Comparison of ENCODE assay signal across 1 cellular context in genomic region chr19:49513746-49514118, GRCh38.
TF ChIP-seq lines count a peak whose summit lies in the region.

No MANE protein-coding gene starts in this region.

TF ChIP-seq in SK-N-SH treated with all-trans-retinoic acid at 6 μM for 48 hours, 23 proteins besides CTCF, POLR2A, EP300 and RAD21 (continued from another document):
- TF ChIP-seq TSHZ2 (CRISPR knock-in tag; IDR thresholded peaks at IDR 0.05) (no peak), ZNF565 (CRISPR knock-in tag; conservative IDR thresholded peaks at IDR 0.05; ENCODE audit: low read depth) (no peak)
TF ChIP-seq in SK-N-SH treated with all-trans-retinoic acid at 6 μM for 48 hours: peak in this region for 0.
